In genomic region chr3:141446737-141447136, GRCh38 we compare ENCODE assay signal across 27 cellular contexts.
"Had no signal": no experiment of that assay in that cellular context is flagged by ENCODE, and none has a peak within 500 bp of the region (broad histone marks: within the 10 kb centered on the region; RNA-seq: fewer than 3 reads in every experiment).

No MANE protein-coding gene starts in this region.

- H3K27me3 ChIP-seq: ascending aorta, dorsolateral prefrontal cortex, foreskin keratinocyte, gastrocnemius medialis, heart left ventricle had no signal

- H3K4me3 ChIP-seq: ascending aorta, coronary artery, dorsolateral prefrontal cortex, gastrocnemius medialis, heart left ventricle had no signal

- H3K9me3 ChIP-seq: ascending aorta, gastrocnemius medialis, heart left ventricle had no signal

- H3K4me1 ChIP-seq: foreskin keratinocyte had no signal

- FAIRE-seq: bronchial epithelial cell had no signal

- ATAC-seq: activated CD4-positive, alpha-beta T cell treated with anti-CD3 and anti-CD28 coated beads for 36 hours; activated CD8-positive, alpha-beta T cell treated with anti-CD3 and anti-CD28 coated beads, Interleukin-2, amount 10 ng/mL, durations not matched to agents 7 days and 5 days; activated naive CD4-positive, alpha-beta T cell treated with anti-CD3 and anti-CD28 coated beads, Interleukin-2, amount 50 U/mL, for 72 hours; activated T-cell treated with anti-CD3 and anti-CD28 coated beads, Interleukin-2, amount 50 U/mL, for 72 hours; esophagus mucosa; foreskin keratinocyte; gastrocnemius medialis; heart left ventricle had no signal

- DNase-seq: activated CD4-positive, alpha-beta memory T cell treated with anti-CD3 and anti-CD28 coated beads for 36 hours; activated CD4-positive, alpha-beta T cell treated with anti-CD3 and anti-CD28 coated beads for 36 hours; activated CD4-positive, alpha-beta T cell treated with anti-CD3 and anti-CD28 coated beads, Interleukin-2, amount 10 ng/mL, durations not matched to agents 24 days and 14 days; activated CD4-positive, CD25-positive, alpha-beta regulatory T cell; activated CD4-positive, CD25-positive, alpha-beta regulatory T cell treated with anti-CD3 and anti-CD28 coated beads, Interleukin-2, amount 50 U/mL, for 72 hours; activated CD8-positive, alpha-beta T cell treated with anti-CD3 and anti-CD28 coated beads, Interleukin-2, amount 10 ng/mL, durations not matched to agents 7 days and 5 days; activated gamma-delta T cell; activated naive CD4-positive, alpha-beta T cell; activated naive CD4-positive, alpha-beta T cell treated with anti-CD3 and anti-CD28 coated beads, Interleukin-2, amount 10 ng/mL, durations not matched to agents 7 days and 5 days; activated naive CD8-positive, alpha-beta T cell treated with anti-CD3 and anti-CD28 coated beads, Interleukin-2, amount 10 ng/mL, durations not matched to agents 7 days and 5 days; activated T-cell treated with anti-CD3 and anti-CD28 coated beads for 4 hours; activated T-cell treated with anti-CD3 and anti-CD28 coated beads, Interleukin-2, amount 50 U/mL, for 24 hours; activated T-cell treated with anti-CD3 and anti-CD28 coated beads, Interleukin-2, amount 50 U/mL, for 72 hours; dorsolateral prefrontal cortex; effector memory CD4-positive, alpha-beta T cell; endodermal cell; foreskin keratinocyte; gastrocnemius medialis; glutamatergic neuron; heart left ventricle; hypothalamus; T-helper 2 cell had no signal

- H3K27ac ChIP-seq: coronary artery, foreskin keratinocyte had no signal
